Comparison of ENCODE assay signal across 21 cellular contexts in the genomic region with DNA sequence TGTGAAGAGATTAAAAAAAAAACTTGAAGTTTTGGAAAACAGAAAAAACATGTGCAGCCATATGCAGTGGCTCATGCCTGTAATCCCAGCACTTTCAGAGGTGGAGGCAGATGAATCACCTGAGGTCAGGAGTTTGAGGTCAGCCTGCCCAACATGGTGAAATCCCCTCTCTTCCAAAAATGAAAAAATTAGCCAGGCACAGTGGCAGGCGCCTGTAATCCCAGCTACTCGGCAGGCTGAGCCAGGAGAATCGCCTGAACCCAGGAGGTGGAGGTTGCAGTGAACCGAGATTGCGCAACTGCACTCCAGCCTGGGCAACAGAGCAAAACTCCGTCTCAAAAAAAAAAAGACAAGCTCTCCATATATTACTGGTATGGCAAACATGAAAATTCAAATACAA. TPM values are rescaled to one million over a fixed set of nuclear protein-coding genes. Genes with fewer than 3 reads are reported as not detected.
DNase-seq lines count a peak whose midpoint lies in the region; ATAC-seq, FAIRE-seq and TF ChIP-seq lines count a peak whose summit lies in the region.
"Had no signal": no experiment of that assay in that cellular context is flagged by ENCODE, and none has a peak within 500 bp of the region (broad histone marks: within the 10 kb centered on the region; RNA-seq: fewer than 3 reads in every experiment).

No MANE protein-coding gene starts in this region.

- no peaks in the 10 kb centered on the region for H3K27me3 ChIP-seq in left lung

- FAIRE-seq in H54 (lab: Jason Lieb, UNC): peak; percentile 75
- FAIRE-seq: GM18507 had no signal

- no peaks in the 10 kb centered on the region for H3K36me3 ChIP-seq in left lung

- no peak for TF ChIP-seq CTCF in left lung (IDR thresholded peaks at IDR 0.05)

- H3K4me3 ChIP-seq in left lung: no peak overlapping the region

- intact Hi-C loops in left lung (cut with DNase I): no loop called here

- H3K4me1 ChIP-seq in left lung: no peaks in the 10 kb centered on the region

- no peak for TF ChIP-seq POLR2A in H54 (IDR thresholded peaks at IDR 0.05; ENCODE audit: low read depth, low read length)

- peak overlapping the region in 1 of 2 donors; percentile 51 for H3K27ac ChIP-seq in left lung

- no peak for DNase-seq in H54 (ENCODE audit: insufficient read length, low spot score)
- DNase-seq in M059J (ENCODE audit: low read depth): peak; percentile 43
- peak; percentile 56 to 68 for DNase-seq in left lung
- DNase-seq in activated effector memory CD4-positive, alpha-beta T cell treated with Interleukin-2 at 50 U/mL for 16 hours: no peak
- DNase-seq in putamen (ENCODE audit: low spot score): no peak
- DNase-seq: activated CD4-positive, CD25-positive, alpha-beta regulatory T cell; activated gamma-delta T cell; amygdala; COR-L47; erythroblast; left colon; midbrain; NCI-H1105; NCI-H2081 treated with DMSO at 0.1 percent for 48 hours; NCI-H510A; nephron progenitor cell; posterior cingulate gyrus; SK-N-SH; T-helper 9 cell had no signal

- no peaks in the 10 kb centered on the region for H3K9me3 ChIP-seq in left lung
- H3K9me3 ChIP-seq: SK-N-SH had no signal

- ATAC-seq in left lung (peak; percentile 88), GM19397 (IDR thresholded peaks at IDR 0.05; ENCODE audit: unreplicated experiment) (no peak)
- ATAC-seq: left colon had no signal

RNA-seq across cellular contexts. Expression of gene DLG2, which starts 7.6 kb away (rescaled TPM):
- 0.37 TPM in 1 of 2 replicates, not detected in the other for total RNA-seq in M059J (2014; rRNA removed; shearing (Covaris generic))
- total RNA-seq in left lung: 10 to 100 TPM in 1 of 2 donors, 1 to 10 TPM in 1; 4.5 to 15.0 TPM

RNA-seq across cellular contexts. Expression of gene TMEM126B, which starts 8.9 kb away (rescaled TPM):
- total RNA-seq in M059J (2014; rRNA removed; shearing (Covaris generic)): 103 and 117 TPM in 2 replicates
- 10 to 100 TPM; 50.8 to 61.3 TPM for total RNA-seq in left lung

RNA-seq across cellular contexts. Expression of gene TMEM126A, which starts 28.3 kb away (rescaled TPM):
- 42.1 and 60.3 TPM in 2 replicates for total RNA-seq in M059J (2014; rRNA removed; shearing (Covaris generic))
- total RNA-seq in left lung: 10 to 100 TPM; 30.2 to 32.6 TPM

RNA-seq across cellular contexts. Expression of gene CREBZF, which starts 45.4 kb away (rescaled TPM):
- total RNA-seq in M059J (2014; rRNA removed; shearing (Covaris generic)): 18.3 and 25.8 TPM in 2 replicates
- total RNA-seq in left lung: 10 to 100 TPM; 30.2 to 35.6 TPM

Comparison
In these comparisons a context has a peak if more than half of its experiments do, and no peak if none do; other contexts are left out.
1. DNase-seq: peak in M059J (single experiment) and left lung (2 of 2); none in H54 (single experiment), activated effector memory CD4-positive, alpha-beta T cell treated with Interleukin-2 at 50 U/mL for 16 hours (single experiment) and putamen (single experiment).